Comparison of ENCODE assay signal across 27 cellular contexts in the genomic region with DNA sequence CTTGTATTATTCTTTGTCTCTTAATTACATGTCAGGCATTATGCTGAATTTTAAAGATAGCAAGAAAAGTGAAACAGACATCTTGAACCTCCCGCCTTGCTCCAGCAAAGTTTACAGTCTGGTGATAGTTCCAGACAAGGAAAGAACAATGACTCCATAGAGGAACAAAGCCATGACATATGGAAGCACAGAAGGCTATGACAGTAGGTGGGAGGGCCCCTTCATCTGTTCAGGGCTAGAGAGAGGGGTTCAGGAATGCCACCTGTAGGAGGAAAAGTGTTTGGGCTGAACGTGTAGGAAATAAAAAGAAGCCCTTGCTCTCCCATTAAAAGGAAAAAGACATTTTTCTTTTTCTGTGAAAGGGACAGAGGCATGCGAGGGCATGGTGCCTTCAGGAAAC.
"Had no signal": no experiment of that assay in that cellular context is flagged by ENCODE, and none has a peak within 500 bp of the region (broad histone marks: within the 10 kb centered on the region; RNA-seq: fewer than 3 reads in every experiment).

No MANE protein-coding gene starts in this region.

- H3K4me1 ChIP-seq: ascending aorta, breast epithelium had no signal

- H3K36me3 ChIP-seq: ascending aorta, brain microvascular endothelial cell, breast epithelium had no signal

- H3K27ac ChIP-seq: ascending aorta, brain microvascular endothelial cell, breast epithelium, VCaP had no signal

- DNase-seq: activated B cell treated with CpG ODN at 0.5 μM for 24 hours; activated CD4-positive, alpha-beta memory T cell treated with anti-CD3 and anti-CD28 coated beads, Interleukin-2, amount 10 ng/mL, durations not matched to agents 7 days and 5 days; activated CD4-positive, alpha-beta T cell treated with anti-CD3 and anti-CD28 coated beads for 4 hours; activated CD4-positive, alpha-beta T cell treated with anti-CD3 and anti-CD28 coated beads, Interleukin-2, amount 10 ng/mL, durations not matched to agents 24 days and 14 days; activated CD4-positive, alpha-beta T cell treated with anti-CD3 and anti-CD28 coated beads, Interleukin-2, amount 50 U/mL, for 48 hours; activated CD4-positive, CD25-positive, alpha-beta regulatory T cell treated with anti-CD3 and anti-CD28 coated beads, Interleukin-2, amount 50 U/mL, for 72 hours; activated CD8-positive, alpha-beta memory T cell treated with anti-CD3 and anti-CD28 coated beads for 24 hours; activated CD8-positive, alpha-beta memory T cell treated with anti-CD3 and anti-CD28 coated beads, Interleukin-2, amount 10 ng/mL, durations not matched to agents 7 days and 5 days; activated CD8-positive, alpha-beta memory T cell treated with anti-CD3 and anti-CD28 coated beads, Interleukin-2, amount 50 U/mL, for 48 hours; activated CD8-positive, alpha-beta T cell treated with anti-CD3 and anti-CD28 coated beads, Interleukin-2, amount 10 ng/mL, durations not matched to agents 7 days and 5 days; activated effector memory CD4-positive, alpha-beta T cell treated with Interleukin-2 at 50 U/mL for 16 hours; activated gamma-delta T cell; activated naive CD4-positive, alpha-beta T cell treated with anti-CD3 and anti-CD28 coated beads, Interleukin-2, amount 10 ng/mL, durations not matched to agents 7 days and 5 days; activated naive CD4-positive, alpha-beta T cell treated with Interleukin-2 at 50 U/mL for 16 hours; activated naive CD8-positive, alpha-beta T cell treated with anti-CD3 and anti-CD28 coated beads, Interleukin-2, amount 10 ng/mL, durations not matched to agents 7 days and 5 days; activated naive CD8-positive, alpha-beta T cell treated with anti-CD3 and anti-CD28 coated beads, Interleukin-2, amount 50 U/mL, for 24 hours; activated T-cell treated with anti-CD3 and anti-CD28 coated beads, Interleukin-2, amount 50 U/mL, for 24 hours; activated T-cell treated with anti-CD3 and anti-CD28 coated beads, Interleukin-2, amount 50 U/mL, for 48 hours; brain microvascular endothelial cell; central memory CD4-positive, alpha-beta T cell; T-helper 1 cell; T-helper 2 cell; T-helper 9 cell had no signal

- FAIRE-seq: TTC549 had no signal

- ATAC-seq: activated CD8-positive, alpha-beta memory T cell treated with anti-CD3 and anti-CD28 coated beads, Interleukin-2, amount 10 ng/mL, durations not matched to agents 7 days and 5 days; activated CD8-positive, alpha-beta T cell treated with anti-CD3 and anti-CD28 coated beads, Interleukin-2, amount 10 ng/mL, durations not matched to agents 7 days and 5 days; activated naive CD8-positive, alpha-beta T cell treated with anti-CD3 and anti-CD28 coated beads, Interleukin-2, amount 50 U/mL, for 24 hours had no signal

- H3K27me3 ChIP-seq: ascending aorta, brain microvascular endothelial cell, breast epithelium had no signal

- H3K4me3 ChIP-seq: ascending aorta, breast epithelium had no signal

- H3K9me3 ChIP-seq: ascending aorta, breast epithelium had no signal
